14 cellular contexts compared by ENCODE assay signal in genomic region chr9:99852617-99853016, GRCh38. TPM values are rescaled to one million over a fixed set of nuclear protein-coding genes. Genes with fewer than 3 reads are reported as not detected.
A peak's percentile ranks its signal among the peaks of the same experiment; 100 is the strongest.
DNase-seq lines count a peak whose midpoint lies in the region; ATAC-seq and TF ChIP-seq lines count a peak whose summit lies in the region.
"Had no signal": no experiment of that assay in that cellular context is flagged by ENCODE, and none has a peak within 500 bp of the region (broad histone marks: within the 10 kb centered on the region; RNA-seq: fewer than 3 reads in every experiment).

No MANE protein-coding gene starts in this region.

- CTCF ChIA-PET in OCI-LY7 (lab: Charles Lee; ENCODE audit: unreplicated experiment), result no interaction called here

- H3K4me2 ChIP-seq in OCI-LY7 (ENCODE audit: low read length), result no peak overlapping the region; the same call in 1 of the 2 replicates

- no peak overlapping the region for H3K4me3 ChIP-seq in OCI-LY7 (ENCODE audit: low read depth, low read length, poor library complexity, severe bottlenecking)
- H3K4me3 ChIP-seq: body of pancreas had no signal

- no peaks in the 10 kb centered on the region for H3K9me3 ChIP-seq in OCI-LY7 (ENCODE audit: low read length)
- H3K9me3 ChIP-seq: body of pancreas had no signal

- BruUV-seq in OCI-LY7 (replicated peaks; lab: Mats Ljungman, UMichigan), result no TSS peak

- no peaks in the 10 kb centered on the region for H3K36me3 ChIP-seq in OCI-LY7 (ENCODE audit: insufficient read depth, low read length)

- no peak overlapping the region for H3K27ac ChIP-seq in OCI-LY7 (ENCODE audit: low read depth, low read length, poor library complexity, severe bottlenecking)
- H3K27ac ChIP-seq: body of pancreas, parathyroid adenoma had no signal

- peak; percentile 47 for DNase-seq in OCI-LY7 (ENCODE audit: low spot score)
- DNase-seq in activated gamma-delta T cell treated with Interleukin-2 at 50 U/mL for 16 hours, result no peak
- DNase-seq in HCEC 1CT, result no peak
- no peak for DNase-seq in activated effector memory CD4-positive, alpha-beta T cell treated with anti-CD3 and anti-CD28 coated beads, Interleukin-2, amount 50 U/mL, for 16 hours
- no peak for DNase-seq in HuH-7.5 (ENCODE audit: low spot score)
- DNase-seq: body of pancreas; EL; NCI-H2227 treated with DMSO at 0.1 percent for 48 hours; stimulated activated CD4-positive, alpha-beta T cell treated with anti-CD3 and anti-CD28 coated beads, Interleukin-15, amount 100 ng/mL, for 24 hours had no signal

- H3K79me2 ChIP-seq in OCI-LY7 (ENCODE audit: insufficient read depth, low read depth, low read length), result no peaks in the 10 kb centered on the region
- H3K79me2 ChIP-seq: parathyroid adenoma had no signal

- intact Hi-C loops in OCI-LY7 (cut with micrococcal nuclease; ENCODE audit: unreplicated experiment), result no loop called here

- POLR2A ChIA-PET in OCI-LY7 (lab: Charles Lee), result no interaction called here

- H3K9me2 ChIP-seq in OCI-LY7 (ENCODE audit: insufficient read depth, low read length), result no peaks in the 10 kb centered on the region

- H4K20me1 ChIP-seq in OCI-LY7 (ENCODE audit: insufficient read depth, low read length), result no peaks in the 10 kb centered on the region

- peaks cover 26% of the 10 kb centered on the region for H3K4me1 ChIP-seq in OCI-LY7 (ENCODE audit: insufficient read depth, low read length, poor library complexity, severe bottlenecking)
- H3K4me1 ChIP-seq: parathyroid adenoma had no signal

- ATAC-seq in GM18498 (IDR thresholded peaks at IDR 0.05; ENCODE audit: unreplicated experiment), result peak; percentile 60
- ATAC-seq in GM19463 (IDR thresholded peaks at IDR 0.05; ENCODE audit: unreplicated experiment), result peak; percentile 63
- ATAC-seq in HG03064 (IDR thresholded peaks at IDR 0.05; ENCODE audit: low read depth, unreplicated experiment), result peak; percentile 72
- ATAC-seq: body of pancreas, Right ventricle myocardium inferior had no signal

- no peak for TF ChIP-seq CTCF in OCI-LY7 (conservative IDR thresholded peaks at IDR 0.05; ENCODE audit: low read length)

- H2AFZ ChIP-seq in OCI-LY7 (ENCODE audit: low read length), result peak overlapping the region; percentile 97
- H2AFZ ChIP-seq: parathyroid adenoma had no signal

RNA-seq across cellular contexts. Expression of gene NR4A3, which starts 30.9 kb away (rescaled TPM):
- total RNA-seq in OCI-LY7 (2014; rRNA removed; shearing (Covaris generic)), result 0.13 and 0.18 TPM in 2 replicates
- 0.46 and 0.74 TPM in 2 replicates for total RNA-seq in OCI-LY7 (2022)

RNA-seq across cellular contexts. Expression of gene STX17, which starts 53.8 kb away (rescaled TPM):
- 12.1 and 12.4 TPM in 2 replicates for total RNA-seq in OCI-LY7 (2014; rRNA removed; shearing (Covaris generic))
- 18.6 and 21.5 TPM in 2 replicates for total RNA-seq in OCI-LY7 (2022)
